Comparison of ENCODE assay signal across 1 cellular context in genomic region chr14:30299915-30300314, GRCh38.
TF ChIP-seq lines count a peak whose summit lies in the region.

No MANE protein-coding gene starts in this region.

TF ChIP-seq in GM23338, 12 proteins besides CTCF, POLR2A, EP300 and RAD21 (continued from another document):
- TF ChIP-seq REST (IDR thresholded peaks at IDR 0.05; ENCODE audit: unreplicated experiment) (no peak), ZNF462 (CRISPR knock-in tag; IDR thresholded peaks at IDR 0.05) (no peak)
